Comparison of ENCODE assay signal across 8 cellular contexts in the genomic region with DNA sequence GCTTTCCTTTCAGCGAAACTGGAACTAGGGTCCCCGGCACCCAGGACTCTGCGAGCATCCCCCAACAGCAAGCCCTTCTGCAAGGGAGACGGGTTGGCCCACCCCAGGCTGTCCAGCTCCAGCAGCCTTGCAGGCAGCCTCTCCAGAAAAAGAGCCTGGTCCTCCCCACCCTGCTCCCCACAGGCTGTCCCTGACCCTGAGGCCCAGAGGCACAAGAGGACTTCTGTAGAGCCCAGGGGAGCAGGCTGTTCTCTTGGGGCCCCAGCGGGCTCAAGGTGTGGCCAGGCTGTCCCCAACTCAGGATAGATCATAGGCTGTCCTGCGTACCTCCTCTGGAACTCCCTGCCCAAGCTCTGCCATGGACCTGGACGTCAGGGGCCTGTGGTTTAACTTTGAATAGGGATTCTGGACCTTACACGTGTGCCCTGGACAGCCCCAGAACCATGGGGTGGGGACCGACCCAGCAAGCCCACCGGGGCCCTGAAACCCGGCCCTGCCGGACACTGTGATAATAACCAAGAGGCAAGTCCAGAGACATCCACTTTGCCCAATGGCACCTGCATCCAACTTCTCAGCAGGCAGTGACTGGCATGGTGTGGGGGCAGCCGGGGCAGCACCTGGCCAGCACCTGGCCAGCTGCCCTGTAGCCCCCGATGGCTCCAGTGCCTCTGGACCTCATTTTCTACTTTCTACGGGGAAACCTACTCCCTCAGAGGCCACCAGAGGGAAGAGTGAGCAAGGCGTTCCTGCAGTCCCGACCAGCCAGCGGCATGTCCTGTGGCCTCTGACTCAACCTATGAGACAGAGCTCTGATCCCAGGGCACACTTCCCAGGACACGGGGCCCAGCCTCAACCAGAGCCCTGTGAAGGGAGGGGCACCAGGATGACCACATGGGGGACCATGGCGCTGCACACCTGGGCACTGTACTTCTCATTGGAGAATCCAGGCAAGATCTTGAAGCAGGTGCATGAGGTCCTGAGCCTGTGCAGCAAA. TPM values are rescaled to one million over a fixed set of nuclear protein-coding genes. Genes with fewer than 3 reads are reported as not detected.
A peak's percentile ranks its signal among the peaks of the same experiment; 100 is the strongest.
DNase-seq lines count a peak whose midpoint lies in the region; ATAC-seq and TF ChIP-seq lines count a peak whose summit lies in the region.

No MANE protein-coding gene starts in this region.

- H3K4me1 ChIP-seq in thoracic aorta (ENCODE audit: control insufficient read depth in 1 of 2, low read depth in 2 of 2), result no peaks in the 10 kb centered on the region

- H3K36me3 ChIP-seq in thoracic aorta, result no peaks in the 10 kb centered on the region

- TF ChIP-seq CTCF in foreskin fibroblast (IDR thresholded peaks at IDR 0.05; ENCODE audit: low read depth, low read length) (peak; percentile 64), thoracic aorta (IDR thresholded peaks at IDR 0.05) (peak; percentile 53)

- no peaks in the 10 kb centered on the region for H3K9me3 ChIP-seq in thoracic aorta

- peak; percentile 24 for DNase-seq in stimulated activated CD4-positive, alpha-beta T cell treated with anti-CD3 and anti-CD28 coated beads, Interleukin-15, amount 100 ng/mL, for 24 hours
- DNase-seq in stimulated activated CD4-positive, alpha-beta T cell treated with anti-CD3 and anti-CD28 coated beads, Interleukin-12 subunit alpha, Interleukin-12 subunit beta, amount 100 ng/mL, for 4 hours, result no peak
- peak; percentile 10 for DNase-seq in SK-N-DZ (ENCODE audit: low spot score)
- DNase-seq in foreskin fibroblast, result peak; percentile 82 to 92
- DNase-seq in thoracic aorta (ENCODE audit: low spot score), result no peak
- DNase-seq in hypothalamus (lab: John Stamatoyannopoulos, UW), result no peak

- H3K4me3 ChIP-seq in foreskin fibroblast (ENCODE audit: low read depth in 1 of 2, low read length in 2 of 2) (no peak overlapping the region), thoracic aorta (no peak overlapping the region)

- no peaks in the 10 kb centered on the region for H3K27me3 ChIP-seq in thoracic aorta (replicated peaks; ENCODE audit: insufficient read depth)

- H3K27ac ChIP-seq in thoracic aorta, result no peak overlapping the region

- no peak for ATAC-seq in thoracic aorta (ENCODE audit: insufficient number of reproducible peaks, low FRiP score, low read depth)
- no peak for ATAC-seq in GM19328 (IDR thresholded peaks at IDR 0.05; ENCODE audit: unreplicated experiment)
- no peak for ATAC-seq in GM18870 (IDR thresholded peaks at IDR 0.05; ENCODE audit: unreplicated experiment)

RNA-seq across cellular contexts. Expression of a gene that starts 50.9 kb away (rescaled TPM):
- 173 and 190 TPM in 2 replicates for polyA plus RNA-seq in SK-N-DZ (2014; cell fraction: cytosol; rRNA removed)
- 78.2 and 86.9 TPM in 2 replicates for polyA plus RNA-seq in SK-N-DZ (2014; cell fraction: nucleus; rRNA removed)
- 1,000 to 10,000 TPM in 1 of 2 donors, 100 to 1,000 TPM in 1; 964 to 1,096 TPM for total RNA-seq in thoracic aorta

Comparison
In these comparisons a context has a peak if more than half of its experiments do, and no peak if none do; other contexts are left out.
1. DNase-seq: peak in stimulated activated CD4-positive, alpha-beta T cell treated with anti-CD3 and anti-CD28 coated beads, Interleukin-15, amount 100 ng/mL, for 24 hours (single experiment), SK-N-DZ (single experiment) and foreskin fibroblast (2 of 2); none in stimulated activated CD4-positive, alpha-beta T cell treated with anti-CD3 and anti-CD28 coated beads, Interleukin-12 subunit alpha, Interleukin-12 subunit beta, amount 100 ng/mL, for 4 hours (single experiment), thoracic aorta (single experiment) and hypothalamus (0 of 51).